Comparison of ENCODE assay signal across 2 cellular contexts in the genomic region with DNA sequence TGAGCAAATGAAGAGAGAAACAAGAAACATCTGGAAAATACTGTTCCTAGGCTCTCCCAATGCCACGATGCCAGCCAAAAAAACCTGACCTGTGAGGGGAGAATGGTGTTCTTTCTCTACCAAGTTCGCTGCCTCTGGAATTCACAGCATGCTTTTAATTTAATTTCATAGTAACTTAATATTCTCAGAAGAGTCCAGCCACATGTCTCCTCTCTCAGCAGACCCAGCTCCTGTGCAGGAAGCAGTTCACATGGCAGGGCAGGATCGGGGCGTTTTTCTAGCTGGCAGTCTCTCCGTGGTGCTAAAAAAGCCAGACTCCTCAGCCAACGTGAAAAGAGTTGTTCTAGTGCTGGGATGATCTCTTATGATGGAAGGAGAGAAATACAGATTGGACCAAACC.
A peak's percentile ranks its signal among the peaks of the same experiment; 100 is the strongest.
TF ChIP-seq lines count a peak whose summit lies in the region.

No MANE protein-coding gene starts in this region.

TF ChIP-seq in SK-N-SH, 30 proteins besides CTCF, POLR2A, EP300 and RAD21:
- TF ChIP-seq POLR2AphosphoS5 (IDR thresholded peaks at IDR 0.05; ENCODE audit: low read depth, low read length) = no peak
- no peak for TF ChIP-seq TAF1 (IDR thresholded peaks at IDR 0.05; ENCODE audit: borderline replicate concordance, low read depth, low read length)
- TF ChIP-seq MXI1 (IDR thresholded peaks at IDR 0.05; ENCODE audit: low read depth, low read length) = peak; percentile 43; the same call in 1 of the 2 replicates
- TF ChIP-seq RCOR1 (IDR thresholded peaks at IDR 0.05; ENCODE audit: low read length) = peak; percentile 50

TF ChIP-seq in H1, 55 proteins besides CTCF, POLR2A, EP300 and RAD21:
- TF ChIP-seq POU5F1 (IDR thresholded peaks at IDR 0.05; ENCODE audit: low read depth, low read length) = no peak
- TF ChIP-seq JUN (IDR thresholded peaks at IDR 0.05; ENCODE audit: low read depth, low read length) = no peak
- no peak for TF ChIP-seq PHF8 (conservative IDR thresholded peaks at IDR 0.05; ENCODE audit: low read depth, low read length)
- TF ChIP-seq, protein P1, sequence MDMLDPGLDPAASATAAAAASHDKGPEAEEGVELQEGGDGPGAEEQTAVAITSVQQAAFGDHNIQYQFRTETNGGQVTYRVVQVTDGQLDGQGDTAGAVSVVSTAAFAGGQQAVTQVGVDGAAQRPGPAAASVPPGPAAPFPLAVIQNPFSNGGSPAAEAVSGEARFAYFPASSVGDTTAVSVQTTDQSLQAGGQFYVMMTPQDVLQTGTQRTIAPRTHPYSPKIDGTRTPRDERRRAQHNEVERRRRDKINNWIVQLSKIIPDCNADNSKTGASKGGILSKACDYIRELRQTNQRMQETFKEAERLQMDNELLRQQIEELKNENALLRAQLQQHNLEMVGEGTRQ (IDR thresholded peaks at IDR 0.05; ENCODE audit: low read length) = no peak
- TF ChIP-seq KDM5A (IDR thresholded peaks at IDR 0.05; ENCODE audit: low read length) = no peak
- no peak for TF ChIP-seq CHD2 (IDR thresholded peaks at IDR 0.05; ENCODE audit: low read length)
- TF ChIP-seq SIX5 (IDR thresholded peaks at IDR 0.05; ENCODE audit: low read depth, low read length) = no peak
- TF ChIP-seq, protein P2, sequence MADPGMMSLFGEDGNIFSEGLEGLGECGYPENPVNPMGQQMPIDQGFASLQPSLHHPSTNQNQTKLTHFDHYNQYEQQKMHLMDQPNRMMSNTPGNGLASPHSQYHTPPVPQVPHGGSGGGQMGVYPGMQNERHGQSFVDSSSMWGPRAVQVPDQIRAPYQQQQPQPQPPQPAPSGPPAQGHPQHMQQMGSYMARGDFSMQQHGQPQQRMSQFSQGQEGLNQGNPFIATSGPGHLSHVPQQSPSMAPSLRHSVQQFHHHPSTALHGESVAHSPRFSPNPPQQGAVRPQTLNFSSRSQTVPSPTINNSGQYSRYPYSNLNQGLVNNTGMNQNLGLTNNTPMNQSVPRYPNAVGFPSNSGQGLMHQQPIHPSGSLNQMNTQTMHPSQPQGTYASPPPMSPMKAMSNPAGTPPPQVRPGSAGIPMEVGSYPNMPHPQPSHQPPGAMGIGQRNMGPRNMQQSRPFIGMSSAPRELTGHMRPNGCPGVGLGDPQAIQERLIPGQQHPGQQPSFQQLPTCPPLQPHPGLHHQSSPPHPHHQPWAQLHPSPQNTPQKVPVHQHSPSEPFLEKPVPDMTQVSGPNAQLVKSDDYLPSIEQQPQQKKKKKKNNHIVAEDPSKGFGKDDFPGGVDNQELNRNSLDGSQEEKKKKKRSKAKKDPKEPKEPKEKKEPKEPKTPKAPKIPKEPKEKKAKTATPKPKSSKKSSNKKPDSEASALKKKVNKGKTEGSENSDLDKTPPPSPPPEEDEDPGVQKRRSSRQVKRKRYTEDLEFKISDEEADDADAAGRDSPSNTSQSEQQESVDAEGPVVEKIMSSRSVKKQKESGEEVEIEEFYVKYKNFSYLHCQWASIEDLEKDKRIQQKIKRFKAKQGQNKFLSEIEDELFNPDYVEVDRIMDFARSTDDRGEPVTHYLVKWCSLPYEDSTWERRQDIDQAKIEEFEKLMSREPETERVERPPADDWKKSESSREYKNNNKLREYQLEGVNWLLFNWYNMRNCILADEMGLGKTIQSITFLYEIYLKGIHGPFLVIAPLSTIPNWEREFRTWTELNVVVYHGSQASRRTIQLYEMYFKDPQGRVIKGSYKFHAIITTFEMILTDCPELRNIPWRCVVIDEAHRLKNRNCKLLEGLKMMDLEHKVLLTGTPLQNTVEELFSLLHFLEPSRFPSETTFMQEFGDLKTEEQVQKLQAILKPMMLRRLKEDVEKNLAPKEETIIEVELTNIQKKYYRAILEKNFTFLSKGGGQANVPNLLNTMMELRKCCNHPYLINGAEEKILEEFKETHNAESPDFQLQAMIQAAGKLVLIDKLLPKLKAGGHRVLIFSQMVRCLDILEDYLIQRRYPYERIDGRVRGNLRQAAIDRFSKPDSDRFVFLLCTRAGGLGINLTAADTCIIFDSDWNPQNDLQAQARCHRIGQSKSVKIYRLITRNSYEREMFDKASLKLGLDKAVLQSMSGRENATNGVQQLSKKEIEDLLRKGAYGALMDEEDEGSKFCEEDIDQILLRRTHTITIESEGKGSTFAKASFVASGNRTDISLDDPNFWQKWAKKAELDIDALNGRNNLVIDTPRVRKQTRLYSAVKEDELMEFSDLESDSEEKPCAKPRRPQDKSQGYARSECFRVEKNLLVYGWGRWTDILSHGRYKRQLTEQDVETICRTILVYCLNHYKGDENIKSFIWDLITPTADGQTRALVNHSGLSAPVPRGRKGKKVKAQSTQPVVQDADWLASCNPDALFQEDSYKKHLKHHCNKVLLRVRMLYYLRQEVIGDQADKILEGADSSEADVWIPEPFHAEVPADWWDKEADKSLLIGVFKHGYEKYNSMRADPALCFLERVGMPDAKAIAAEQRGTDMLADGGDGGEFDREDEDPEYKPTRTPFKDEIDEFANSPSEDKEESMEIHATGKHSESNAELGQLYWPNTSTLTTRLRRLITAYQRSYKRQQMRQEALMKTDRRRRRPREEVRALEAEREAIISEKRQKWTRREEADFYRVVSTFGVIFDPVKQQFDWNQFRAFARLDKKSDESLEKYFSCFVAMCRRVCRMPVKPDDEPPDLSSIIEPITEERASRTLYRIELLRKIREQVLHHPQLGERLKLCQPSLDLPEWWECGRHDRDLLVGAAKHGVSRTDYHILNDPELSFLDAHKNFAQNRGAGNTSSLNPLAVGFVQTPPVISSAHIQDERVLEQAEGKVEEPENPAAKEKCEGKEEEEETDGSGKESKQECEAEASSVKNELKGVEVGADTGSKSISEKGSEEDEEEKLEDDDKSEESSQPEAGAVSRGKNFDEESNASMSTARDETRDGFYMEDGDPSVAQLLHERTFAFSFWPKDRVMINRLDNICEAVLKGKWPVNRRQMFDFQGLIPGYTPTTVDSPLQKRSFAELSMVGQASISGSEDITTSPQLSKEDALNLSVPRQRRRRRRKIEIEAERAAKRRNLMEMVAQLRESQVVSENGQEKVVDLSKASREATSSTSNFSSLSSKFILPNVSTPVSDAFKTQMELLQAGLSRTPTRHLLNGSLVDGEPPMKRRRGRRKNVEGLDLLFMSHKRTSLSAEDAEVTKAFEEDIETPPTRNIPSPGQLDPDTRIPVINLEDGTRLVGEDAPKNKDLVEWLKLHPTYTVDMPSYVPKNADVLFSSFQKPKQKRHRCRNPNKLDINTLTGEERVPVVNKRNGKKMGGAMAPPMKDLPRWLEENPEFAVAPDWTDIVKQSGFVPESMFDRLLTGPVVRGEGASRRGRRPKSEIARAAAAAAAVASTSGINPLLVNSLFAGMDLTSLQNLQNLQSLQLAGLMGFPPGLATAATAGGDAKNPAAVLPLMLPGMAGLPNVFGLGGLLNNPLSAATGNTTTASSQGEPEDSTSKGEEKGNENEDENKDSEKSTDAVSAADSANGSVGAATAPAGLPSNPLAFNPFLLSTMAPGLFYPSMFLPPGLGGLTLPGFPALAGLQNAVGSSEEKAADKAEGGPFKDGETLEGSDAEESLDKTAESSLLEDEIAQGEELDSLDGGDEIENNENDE (IDR thresholded peaks at IDR 0.05; ENCODE audit: insufficient replicate concordance, low read length) = no peak
- no peak for TF ChIP-seq TBP (IDR thresholded peaks at IDR 0.05; ENCODE audit: low read depth, low read length)
- TF ChIP-seq, protein P3, sequence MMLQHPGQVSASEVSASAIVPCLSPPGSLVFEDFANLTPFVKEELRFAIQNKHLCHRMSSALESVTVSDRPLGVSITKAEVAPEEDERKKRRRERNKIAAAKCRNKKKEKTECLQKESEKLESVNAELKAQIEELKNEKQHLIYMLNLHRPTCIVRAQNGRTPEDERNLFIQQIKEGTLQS (IDR thresholded peaks at IDR 0.05; ENCODE audit: insufficient read depth, low read depth, low read length) = no peak
- TF ChIP-seq CREB1 (IDR thresholded peaks at IDR 0.05) = no peak
- TF ChIP-seq HDAC2 (IDR thresholded peaks at IDR 0.05; ENCODE audit: borderline replicate concordance in 1 of 2, low read depth in 2 of 2, low read length in 2 of 2) = no peak
- TF ChIP-seq SRF (IDR thresholded peaks at IDR 0.05; ENCODE audit: low read depth, low read length) = no peak
- TF ChIP-seq TAF7 (optimal IDR thresholded peaks at IDR 0.05; ENCODE audit: borderline replicate concordance, low read depth, low read length) = no peak
